ENCODE assay signal across 15 cellular contexts in the genomic region with DNA sequence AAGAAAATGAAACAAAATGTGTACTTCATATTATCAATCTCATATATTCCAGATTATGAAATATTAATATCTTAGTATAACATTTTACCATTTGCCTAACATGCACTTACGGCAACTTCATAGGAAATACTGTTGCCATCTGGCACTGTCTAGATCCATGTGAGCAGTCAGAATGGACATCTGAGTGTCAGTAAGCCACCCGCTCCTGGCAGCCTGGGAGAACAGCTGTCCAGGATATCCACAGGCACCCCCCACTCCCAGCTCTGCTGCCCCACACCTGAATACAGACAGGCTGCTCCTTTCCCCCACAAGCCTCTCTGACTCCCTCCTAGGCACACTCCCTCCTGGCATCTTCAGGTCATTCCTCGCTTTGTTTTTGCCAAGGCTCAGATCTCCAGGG.
"Had no signal": no experiment of that assay in that cellular context is flagged by ENCODE, and none has a peak within 500 bp of the region (broad histone marks: within the 10 kb centered on the region; RNA-seq: fewer than 3 reads in every experiment).

No MANE protein-coding gene starts in this region.

- H3K36me3 Mint-ChIP-seq: activated naive CD4-positive, alpha-beta T cell treated with anti-CD3 and anti-CD28 coated beads, Interleukin-2, amount 50 U/mL, for 24 hours had no signal

- H3K9me3 ChIP-seq: adrenal gland, colonic mucosa, lower lobe of right lung, prostate gland, sigmoid colon, tibial nerve had no signal

- H3K27ac Mint-ChIP-seq: activated naive CD4-positive, alpha-beta T cell treated with anti-CD3 and anti-CD28 coated beads, Interleukin-2, amount 50 U/mL, for 24 hours; nephron progenitor cell had no signal

- H3K36me3 ChIP-seq: adrenal gland, colonic mucosa, lower lobe of right lung, prostate gland, sigmoid colon, spleen had no signal

- DNase-seq: activated CD4-positive, alpha-beta T cell treated with anti-CD3 and anti-CD28 coated beads, Interleukin-2, amount 50 U/mL, for 48 hours; activated effector memory CD4-positive, alpha-beta T cell treated with anti-CD3 and anti-CD28 coated beads, Interleukin-2, amount 50 U/mL, for 16 hours; activated T-cell treated with anti-CD3 and anti-CD28 coated beads, Interleukin-2, amount 50 U/mL, for 4 hours; adrenal gland; colonic mucosa; hypothalamus; kidney glomerular epithelial cell; lower lobe of right lung; nephron progenitor cell; sigmoid colon; spleen had no signal

- H3K4me3 ChIP-seq: adrenal gland, colonic mucosa, lower lobe of right lung, prostate gland, sigmoid colon, spleen, tibial nerve had no signal

- H3K27me3 ChIP-seq: adrenal gland, colonic mucosa, sigmoid colon, spleen, tibial nerve had no signal

- H3K27ac ChIP-seq: adrenal gland, colonic mucosa, lower lobe of right lung, prostate gland, sigmoid colon, spleen, tibial nerve, VCaP had no signal

- H3K4me1 ChIP-seq: colonic mucosa, lower lobe of right lung, prostate gland, spleen had no signal

- H3K4me3 Mint-ChIP-seq: activated naive CD4-positive, alpha-beta T cell treated with anti-CD3 and anti-CD28 coated beads, Interleukin-2, amount 50 U/mL, for 24 hours; activated T-cell treated with anti-CD3 and anti-CD28 coated beads, Interleukin-2, amount 50 U/mL, for 4 hours; nephron progenitor cell had no signal

- H3K9me3 Mint-ChIP-seq: activated naive CD4-positive, alpha-beta T cell treated with anti-CD3 and anti-CD28 coated beads, Interleukin-2, amount 50 U/mL, for 24 hours; nephron progenitor cell had no signal

- ATAC-seq: activated T-cell treated with anti-CD3 and anti-CD28 coated beads, Interleukin-2, amount 50 U/mL, for 4 hours; lower lobe of right lung had no signal

- H3K4me1 Mint-ChIP-seq: activated naive CD4-positive, alpha-beta T cell treated with anti-CD3 and anti-CD28 coated beads, Interleukin-2, amount 50 U/mL, for 24 hours had no signal
